8 cellular contexts compared by ENCODE assay signal in the genomic region with DNA sequence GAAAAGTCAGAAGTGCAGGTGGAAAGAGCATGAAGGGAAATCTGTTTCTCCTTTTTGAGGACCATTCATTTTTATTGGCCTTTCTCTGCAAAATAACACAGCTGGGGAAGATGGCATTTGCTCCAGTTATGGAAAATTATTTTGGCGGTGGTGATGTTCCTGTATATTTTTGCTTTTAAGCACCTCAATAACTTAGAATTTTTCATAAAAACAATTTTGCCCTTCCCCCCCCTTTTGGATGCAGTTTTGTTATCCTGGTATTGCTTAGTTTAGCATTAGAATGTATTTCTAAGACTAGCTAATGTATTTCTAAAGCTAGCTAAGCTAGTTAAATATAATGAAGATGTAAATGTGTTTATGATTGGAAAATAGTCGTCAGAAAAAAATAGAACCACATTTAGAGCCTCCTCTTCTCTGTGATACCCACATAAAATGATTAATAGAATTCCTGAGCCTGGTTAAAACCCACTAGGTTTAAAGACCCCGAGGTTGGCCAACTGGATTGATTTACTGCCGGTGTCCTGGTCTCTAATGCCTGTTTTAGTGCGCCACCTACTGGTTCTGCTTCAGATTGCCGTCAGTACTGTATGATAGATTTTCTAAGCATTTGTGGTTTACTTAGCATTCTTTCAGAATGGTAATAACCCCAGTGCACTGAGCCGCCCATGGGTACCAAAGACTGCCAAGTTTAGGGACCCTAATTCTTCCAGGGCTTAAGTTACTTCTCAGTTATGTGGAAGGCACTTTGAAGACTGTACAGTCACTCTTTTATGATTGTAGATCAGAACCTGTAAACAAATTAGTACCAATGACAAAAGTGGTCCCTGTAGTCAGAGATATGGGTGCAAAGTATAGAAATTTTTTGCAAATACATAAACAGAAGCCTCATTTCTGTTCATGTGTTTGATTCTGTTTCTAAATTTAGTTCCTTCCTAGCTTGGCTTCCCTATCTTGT. TPM values are rescaled to one million over a fixed set of nuclear protein-coding genes. Genes with fewer than 3 reads are reported as not detected.
DNase-seq lines count a peak whose midpoint lies in the region; ATAC-seq, FAIRE-seq and TF ChIP-seq lines count a peak whose summit lies in the region.

No MANE protein-coding gene starts in this region.

- no peaks in the 10 kb centered on the region for H3K9me3 ChIP-seq in suprapubic skin

- no peak overlapping the region for H3K4me3 ChIP-seq in suprapubic skin

- WGBS in suprapubic skin = 9% methylated on average over 7 of the region's 7 CpGs

- FAIRE-seq in frontal cortex (lab: Jason Lieb, UNC) = no peak

- H3K4me1 Mint-ChIP-seq in CD14-positive monocyte = peaks cover 68% of the 10 kb centered on the region

- DNase-seq in CD14-positive monocyte (ENCODE audit: low spot score) (peak; percentile 58), MV-4-11 (lab: John Stamatoyannopoulos, UW) (peak; percentile 70), SK-MEL-5 (ENCODE audit: low read depth, low spot score) (peak; percentile 83), frontal cortex (ENCODE audit: low spot score in 2 of 2) (peak; percentile 38 to 53), omental fat pad (ENCODE audit: low spot score) (peak; percentile 98), suprapubic skin (ENCODE audit: low spot score in 2 of 2) (peak; percentile 90 to 91)
- DNase-seq in activated naive CD4-positive, alpha-beta T cell treated with Interleukin-2 at 50 U/mL for 16 hours = peak; percentile 84

- peaks cover 0 to 1% (median 0%) of the 10 kb centered on the region in 7 donors for H3K9me3 Mint-ChIP-seq in CD14-positive monocyte

- TF ChIP-seq CTCF in CD14-positive monocyte (IDR thresholded peaks at IDR 0.05) (peak; percentile 94), omental fat pad (IDR thresholded peaks at IDR 0.05) (peak in 2 of 3 donors; percentile 71 to 89), suprapubic skin (IDR thresholded peaks at IDR 0.05) (peak; percentile 82 to 87)

- H3K27me3 ChIP-seq in suprapubic skin = no peaks in the 10 kb centered on the region

- TF ChIP-seq EP300 in suprapubic skin (IDR thresholded peaks at IDR 0.05) = no peak

- H3K4me3 Mint-ChIP-seq in CD14-positive monocyte = peak overlapping the region in 1 of 2 donors; percentile 58

- in situ Hi-C loops in SK-MEL-5 (cut with HindIII; ENCODE audit: low pct_unique_long_range_greater_than_20kb, low sequenced_read_pairs) = no loop called here

- peaks cover 4% of the 10 kb centered on the region for H3K36me3 ChIP-seq in suprapubic skin

- intact Hi-C loops in CD14-positive monocyte (cut with micrococcal nuclease) = loop anchor here (1.0 to 10.0 kb wide), 5 partner anchors 355 to 613 kb away; no protein-coding TSS in a partner anchor

- H3K27me3 Mint-ChIP-seq in CD14-positive monocyte (ENCODE audit: low read depth in 3 of 3) = no peaks in the 10 kb centered on the region

- peak overlapping the region; percentile 90 for H3K27ac ChIP-seq in suprapubic skin

- peaks cover 90% of the 10 kb centered on the region for H3K4me1 ChIP-seq in suprapubic skin

- ATAC-seq in GM21515 (IDR thresholded peaks at IDR 0.05; ENCODE audit: unreplicated experiment) = peak; percentile 63
- peak; percentile 37 for ATAC-seq in omental fat pad (ENCODE audit: low FRiP score)

- no peak for TF ChIP-seq POLR2A in suprapubic skin (IDR thresholded peaks at IDR 0.05)

- peaks cover 20 to 31% of the 10 kb centered on the region in 2 donors for H3K36me3 Mint-ChIP-seq in CD14-positive monocyte

- peak overlapping the region in 6 of 7 donors; percentile 56 to 88 (median 69) for H3K27ac Mint-ChIP-seq in CD14-positive monocyte

RNA-seq across cellular contexts. Expression of gene KLF3, which starts 11.4 kb away (rescaled TPM):
- 10 to 100 TPM; 46.3 to 53.9 TPM for polyA plus RNA-seq in CD14-positive monocyte
- 9.5 and 11.6 TPM in 2 replicates for total RNA-seq in SK-MEL-5 (2014; rRNA removed; shearing (Covaris generic))
- 18.8 and 26.1 TPM in 2 replicates for polyA plus RNA-seq in SK-MEL-5 (2015; cell fraction: cytosol; rRNA removed)
- 22.1 and 23.1 TPM in 2 replicates for polyA plus RNA-seq in SK-MEL-5 (2015; cell fraction: nucleus; rRNA removed)
- total RNA-seq in frontal cortex = 12.2 TPM
- total RNA-seq in omental fat pad = 10 to 100 TPM; 40.4 to 64.9 (median 53.8) TPM
- 100 to 1,000 TPM; 169 to 240 (median 223) TPM for total RNA-seq in suprapubic skin

Comparison
In these comparisons a context has a peak if more than half of its experiments do, and no peak if none do; other contexts are left out.
1. DNase-seq: peak in every context shown above with its lines; median percentile 98 in omental fat pad; 90 in suprapubic skin; 84 in activated naive CD4-positive, alpha-beta T cell treated with Interleukin-2 at 50 U/mL for 16 hours; 83 in SK-MEL-5; 70 in MV-4-11; 58 in CD14-positive monocyte; 46 in frontal cortex.